Comparison of ENCODE assay signal across 18 cellular contexts in genomic region chr16:7835032-7835431, GRCh38.
"Had no signal": no experiment of that assay in that cellular context is flagged by ENCODE, and none has a peak within 500 bp of the region (broad histone marks: within the 10 kb centered on the region; RNA-seq: fewer than 3 reads in every experiment).

No MANE protein-coding gene starts in this region.

- ATAC-seq: activated T-cell treated with anti-CD3 and anti-CD28 coated beads, Interleukin-2, amount 50 U/mL, for 72 hours; gastrocnemius medialis; left lobe of liver; stimulated activated naive B cell treated with anti-CD40 and anti-IgM and Interleukin-4, amounts not matched to agents 10 μg/mL and 1 μg/mL and 100 μg/mL, for 72 hours had no signal

- DNase-seq: activated CD4-positive, alpha-beta T cell treated with anti-CD3 and anti-CD28 coated beads, Interleukin-2, amount 50 U/mL, for 1 hour; activated CD4-positive, CD25-positive, alpha-beta regulatory T cell treated with anti-CD3 and anti-CD28 coated beads, Interleukin-2, amount 50 U/mL, for 72 hours; activated CD8-positive, alpha-beta memory T cell treated with anti-CD3 and anti-CD28 coated beads for 24 hours; activated CD8-positive, alpha-beta memory T cell treated with anti-CD3 and anti-CD28 coated beads, Interleukin-2, amount 50 U/mL, for 48 hours; activated effector memory CD4-positive, alpha-beta T cell treated with anti-CD3 and anti-CD28 coated beads, Interleukin-2, amount 50 U/mL, for 16 hours; activated naive CD4-positive, alpha-beta T cell treated with anti-CD3 and anti-CD28 coated beads, Interleukin-2, amount 50 U/mL, for 16 hours; activated T-cell treated with anti-CD3 and anti-CD28 coated beads, Interleukin-2, amount 50 U/mL, for 72 hours; aorta; brain microvascular endothelial cell; gastrocnemius medialis; head of caudate nucleus; kidney; midbrain; nucleus accumbens; stimulated activated naive B cell treated with anti-CD40 and anti-IgM and Interleukin-4, amounts not matched to agents 10 μg/mL and 1 μg/mL and 100 μg/mL, for 72 hours; T1000; thyroid gland had no signal
